Comparison of ENCODE assay signal across 1 cellular context in genomic region chr14:64891839-64892375, GRCh38.
TF ChIP-seq lines count a peak whose summit lies in the region.

No MANE protein-coding gene starts in this region.

TF ChIP-seq in K562, 482 proteins besides CTCF, POLR2A, EP300 and RAD21 (continued from another document):
- TF ChIP-seq DEAF1 (CRISPR knock-in tag; IDR thresholded peaks at IDR 0.05), result peak; percentile 83
- TF ChIP-seq HMBOX1 (IDR thresholded peaks at IDR 0.05), result 0 out of 2 replicates have a peak, but pooled peaks have one; percentile 25
- peak; percentile 31; the same call in 1 of the 2 replicates for TF ChIP-seq CREM (IDR thresholded peaks at IDR 0.05; ENCODE audit: low read depth)
- 0 out of 2 replicates have a peak, but pooled peaks have one; percentile 19 for TF ChIP-seq ARID3A (IDR thresholded peaks at IDR 0.05; ENCODE audit: borderline replicate concordance, low read depth, low read length)
- 0 out of 2 replicates have a peak, but pooled peaks have one; percentile 15 for TF ChIP-seq ARID2 (IDR thresholded peaks at IDR 0.05)
- peak; percentile 74 for TF ChIP-seq GABPB1 (CRISPR knock-in tag; IDR thresholded peaks at IDR 0.05)
- TF ChIP-seq GABPA (tag; conservative IDR thresholded peaks at IDR 0.05; ENCODE audit: low read depth), result peak; percentile 43
- no peak for TF ChIP-seq RFX1 (IDR thresholded peaks at IDR 0.05)
